In genomic region chr10:71982269-71983178, GRCh38 we compare ENCODE assay signal across 17 cellular contexts. TPM values are rescaled to one million over a fixed set of nuclear protein-coding genes. Genes with fewer than 3 reads are reported as not detected.
A peak's percentile ranks its signal among the peaks of the same experiment; 100 is the strongest.
DNase-seq lines count a peak whose midpoint lies in the region; ATAC-seq, FAIRE-seq and TF ChIP-seq lines count a peak whose summit lies in the region.
"Had no signal": no experiment of that assay in that cellular context is flagged by ENCODE, and none has a peak within 500 bp of the region (broad histone marks: within the 10 kb centered on the region; RNA-seq: fewer than 3 reads in every experiment).

No MANE protein-coding gene starts in this region.

- WGBS in HepG2 (ENCODE audit: low lambda C conversion rate), result 98% methylated on average over 8 of the region's 10 CpGs
- 72% methylated on average over 7 of the region's 10 CpGs for WGBS in right lobe of liver (ENCODE audit: insufficient coverage, low coverage, low lambda C conversion rate, missing lambda C conversion rate)

- no peak for TF ChIP-seq EP300 in HepG2 (IDR thresholded peaks at IDR 0.05; ENCODE audit: low read depth in 2 of 2, low read length in 2 of 2)
- no peak for TF ChIP-seq EP300 in HepG2 (CRISPR knock-in tag; IDR thresholded peaks at IDR 0.05; ENCODE audit: borderline replicate concordance)

- intact Hi-C loops in HepG2 (cut with micrococcal nuclease; ENCODE audit: unreplicated experiment), result no loop called here
- intact Hi-C loops in right lobe of liver (cut with DNase I), result no loop called here
- intact Hi-C loops in vagina (cut with DNase I), result no loop called here
- intact Hi-C loops in Caco-2 (cut with micrococcal nuclease; ENCODE audit: unreplicated experiment), result loop anchor here (5.0 kb wide), 1 partner anchor 65 kb away; no protein-coding TSS in a partner anchor

- H3K9ac ChIP-seq in HepG2 (ENCODE audit: insufficient read depth, low read depth, low read length) (peak overlapping the region; percentile 60; the same call in 1 of the 2 replicates), neural progenitor cell (no peak overlapping the region)

- ATAC-seq in HepG2 (no peak), right lobe of liver (no peak)
- ATAC-seq: activated T-cell treated with anti-CD3 and anti-CD28 coated beads, Interleukin-2, amount 50 U/mL, for 4 hours; SK-N-SH treated with all-trans-retinoic acid at 6 μM for 48 hours had no signal

- H3K4me1 Mint-ChIP-seq in chondrocyte (ENCODE audit: low read depth) (peaks cover 98% of the 10 kb centered on the region), neural progenitor cell (peaks cover 75% of the 10 kb centered on the region), Caco-2 (ENCODE audit: low read depth, unreplicated experiment) (peaks cover 33% of the 10 kb centered on the region)

- H3K4me2 ChIP-seq in HepG2 (ENCODE audit: low read depth, low read length) (no peak overlapping the region), neural progenitor cell (no peak overlapping the region)
- H3K4me2 ChIP-seq: smooth muscle cell had no signal

- CTCF ChIA-PET in HepG2 (lab: Yijun Ruan, JAX; ENCODE audit: low intra/inter-chr PET ratio, low total read pairs), result no interaction called here
- CTCF ChIA-PET in Caco-2 (lab: Charles Lee), result interaction anchor here (0.9 to 1.4 kb wide), 4 partner anchors 27 to 86 kb away, joined by 3 to 4 read pairs (median 3); no protein-coding TSS in a partner anchor

- H3K27ac ChIP-seq in HepG2 (ENCODE audit: extremely low read length, insufficient read depth, low read length), result peak overlapping the region; percentile 73
- H3K27ac ChIP-seq in right lobe of liver, result no peak overlapping the region
- no peak overlapping the region for H3K27ac ChIP-seq in neural progenitor cell
- peak overlapping the region; percentile 78 for H3K27ac ChIP-seq in vagina
- H3K27ac ChIP-seq: epithelial cell of prostate had no signal

- POLR2A ChIA-PET in HepG2 (lab: Yijun Ruan, JAX) (interaction anchor here (1.4 to 1.9 kb wide), 3 partner anchors 19 to 62 kb away, joined by 5 to 10 read pairs (median 9); partner anchors contain the start of gene CHST3), Caco-2 (lab: Charles Lee) (interaction anchor here (0.6 kb wide), 2 partner anchors 143 to 644 kb away, joined by 3 to 5 read pairs; no protein-coding TSS in a partner anchor)

- TF ChIP-seq CTCF in HepG2 (CRISPR knock-in tag; IDR thresholded peaks at IDR 0.05) (peak; percentile 41; the same call in 1 of the 2 replicates), right lobe of liver (IDR thresholded peaks at IDR 0.05) (no peak), chondrocyte (IDR thresholded peaks at IDR 0.05) (peak; percentile 15), neural progenitor cell (IDR thresholded peaks at IDR 0.05) (no peak), vagina (IDR thresholded peaks at IDR 0.05) (no peak), Caco-2 (IDR thresholded peaks at IDR 0.05; ENCODE audit: insufficient read depth in 1 of 2, low read depth in 1 of 2, low read length in 1 of 2, severe bottlenecking in 1 of 2, unreplicated experiment in 1 of 2) (no peak)

- in situ Hi-C loops in HepG2 (cut with HindIII; ENCODE audit: extremely low pct_ligation_motif_present, low pct_unique_long_range_greater_than_20kb), result loop anchor here (5.0 kb wide), 1 partner anchor 50 kb away; no protein-coding TSS in a partner anchor

- peaks cover 100% of the 10 kb centered on the region for H3K4me1 ChIP-seq in HepG2 (ENCODE audit: insufficient read depth, low read length)
- H3K4me1 ChIP-seq in right lobe of liver, result peaks cover 0 to 8% (median 0%) of the 10 kb centered on the region in 4 donors
- peaks cover 33% of the 10 kb centered on the region for H3K4me1 ChIP-seq in neural progenitor cell
- H3K4me1 ChIP-seq in vagina, result peaks cover 99% of the 10 kb centered on the region
- H3K4me1 ChIP-seq in Caco-2, result peaks cover 23% of the 10 kb centered on the region

- no peaks in the 10 kb centered on the region for H4K20me1 ChIP-seq in HepG2 (ENCODE audit: insufficient read depth, low read length)
- peaks cover 9% of the 10 kb centered on the region for H4K20me1 ChIP-seq in neural progenitor cell (ENCODE audit: low read depth)

- H3K79me2 ChIP-seq in HepG2 (ENCODE audit: insufficient read depth, low read length) (peaks cover 77% of the 10 kb centered on the region), neural progenitor cell (ENCODE audit: low read depth) (no peaks in the 10 kb centered on the region)

- H3K36me3 Mint-ChIP-seq in chondrocyte (ENCODE audit: low read depth) (peaks cover 4% of the 10 kb centered on the region), neural progenitor cell (peaks cover 4% of the 10 kb centered on the region), Caco-2 (ENCODE audit: insufficient read depth, unreplicated experiment) (peaks cover 43% of the 10 kb centered on the region)

- H3K9me3 Mint-ChIP-seq in chondrocyte (ENCODE audit: low read depth), result no peaks in the 10 kb centered on the region
- H3K9me3 Mint-ChIP-seq in neural progenitor cell, result peaks cover 2% of the 10 kb centered on the region
- no peaks in the 10 kb centered on the region for H3K9me3 Mint-ChIP-seq in Caco-2 (ENCODE audit: unreplicated experiment)
- H3K9me3 Mint-ChIP-seq: activated T-cell treated with anti-CD3 and anti-CD28 coated beads, Interleukin-2, amount 50 U/mL, for 4 hours had no signal

- TF ChIP-seq RAD21 in HepG2 (CRISPR knock-in tag; IDR thresholded peaks at IDR 0.05), result 0 out of 2 replicates have a peak, but pooled peaks have one; percentile 12

- FAIRE-seq in HepG2 (lab: Jason Lieb, UNC), result no peak
- FAIRE-seq: GM12892, H54 had no signal

- H3K27me3 ChIP-seq in HepG2 (ENCODE audit: control insufficient read depth in 1 of 2, insufficient read depth in 2 of 2, low read length in 2 of 2) (no peaks in the 10 kb centered on the region), right lobe of liver (no peaks in the 10 kb centered on the region), neural progenitor cell (no peaks in the 10 kb centered on the region), vagina (no peaks in the 10 kb centered on the region), Caco-2 (replicated peaks; ENCODE audit: control insufficient read depth, insufficient read depth, low read length) (no peaks in the 10 kb centered on the region)

- H3K36me3 ChIP-seq in HepG2 (replicated peaks in 1 of 2; ENCODE audit: control insufficient read depth in 1 of 2, insufficient read depth in 2 of 2, low read length in 2 of 2), result peaks cover 0 to 3% of the 10 kb centered on the region in 2 experiments; a peak in 2 of 5 replicates
- no peaks in the 10 kb centered on the region for H3K36me3 ChIP-seq in right lobe of liver
- H3K36me3 ChIP-seq in neural progenitor cell, result no peaks in the 10 kb centered on the region
- no peaks in the 10 kb centered on the region for H3K36me3 ChIP-seq in vagina
- peaks cover 1% of the 10 kb centered on the region for H3K36me3 ChIP-seq in Caco-2 (ENCODE audit: control insufficient read depth, insufficient read depth, low read length)

- no peak for DNase-seq in HepG2 (ENCODE audit: low spot score)
- DNase-seq in right lobe of liver, result no peak
- no peak for DNase-seq in chondrocyte (ENCODE audit: low spot score)
- DNase-seq in neural progenitor cell (ENCODE audit: low spot score), result no peak
- no peak for DNase-seq in vagina (ENCODE audit: extremely low spot score in 2 of 2)
- DNase-seq in NCI-H82 (lab: John Stamatoyannopoulos, UW), result no peak
- DNase-seq in Caco-2, result no peak
- DNase-seq in anterior cingulate cortex (lab: John Stamatoyannopoulos, UW), result no peak
- DNase-seq: activated CD4-positive, CD25-positive, alpha-beta regulatory T cell; activated T-cell treated with anti-CD3 and anti-CD28 coated beads, Interleukin-2, amount 50 U/mL, for 4 hours; DMS 273 treated with DMSO at 0.1 percent for 48 hours; NCI-H774 had no signal

- H3K9me3 ChIP-seq in HepG2 (ENCODE audit: low read length) (no peaks in the 10 kb centered on the region), right lobe of liver (no peaks in the 10 kb centered on the region), neural progenitor cell (ENCODE audit: low read depth) (no peaks in the 10 kb centered on the region), vagina (no peaks in the 10 kb centered on the region), Caco-2 (no peaks in the 10 kb centered on the region)

- peak overlapping the region; percentile 79 for H3K27ac Mint-ChIP-seq in chondrocyte (ENCODE audit: unreplicated experiment)
- H3K27ac Mint-ChIP-seq in neural progenitor cell, result peak overlapping the region; percentile 43
- no peak overlapping the region for H3K27ac Mint-ChIP-seq in Caco-2 (ENCODE audit: unreplicated experiment)

- no TSS peak for BruUV-seq in HepG2 (replicated peaks; lab: Mats Ljungman, UMichigan)
- BruUV-seq in Caco-2 (replicated peaks; lab: Mats Ljungman, UMichigan), result no TSS peak

- H3K27me3 Mint-ChIP-seq in chondrocyte (ENCODE audit: low read depth) (no peaks in the 10 kb centered on the region), neural progenitor cell (ENCODE audit: insufficient read depth, low read depth) (no peaks in the 10 kb centered on the region), Caco-2 (ENCODE audit: insufficient read depth, unreplicated experiment) (no peaks in the 10 kb centered on the region)

- H3K4me3 Mint-ChIP-seq in chondrocyte (ENCODE audit: unreplicated experiment) (no peak overlapping the region), neural progenitor cell (no peak overlapping the region), Caco-2 (ENCODE audit: unreplicated experiment) (no peak overlapping the region)
- H3K4me3 Mint-ChIP-seq: activated T-cell treated with anti-CD3 and anti-CD28 coated beads, Interleukin-2, amount 50 U/mL, for 4 hours had no signal

- H3F3A ChIP-seq in neural progenitor cell (ENCODE audit: low read depth), result peaks cover 16% of the 10 kb centered on the region

- TF ChIP-seq POLR2A in HepG2 (IDR thresholded peaks at IDR 0.05; ENCODE audit: insufficient read depth in 1 of 2, low read depth in 2 of 2, low read length in 2 of 2) (no peak), right lobe of liver (IDR thresholded peaks at IDR 0.05) (no peak), vagina (IDR thresholded peaks at IDR 0.05) (no peak)

- H2AFZ ChIP-seq in HepG2 (ENCODE audit: low read length), result no peak overlapping the region
- H2AFZ ChIP-seq in neural progenitor cell (replicated peaks), result no peak overlapping the region

- H3K4me3 ChIP-seq in HepG2 (replicated peaks in 1 of 3; ENCODE audit: insufficient read depth in 1 of 3, low read depth in 2 of 3, low read length in 3 of 3) (no peak overlapping the region), right lobe of liver (no peak overlapping the region), neural progenitor cell (no peak overlapping the region), vagina (no peak overlapping the region), Caco-2 (ENCODE audit: low read depth, low read length) (no peak overlapping the region)
- H3K4me3 ChIP-seq: smooth muscle cell had no signal

RNA-seq across cellular contexts. Expression of gene CHST3, which starts 18.3 kb away (rescaled TPM):
- total RNA-seq in HepG2 (2016; rRNA removed; fragmentation: Illumina TruSeq; extraction: Trizol), result 13.4 and 18.7 TPM in 2 replicates
- total RNA-seq in HepG2 (2016; cell fraction: cytosol; rRNA removed; fragmentation: Illumina TruSeq; extraction: Trizol; ENCODE audit: low read depth), result 1.8 and 1.9 TPM in 2 replicates
- total RNA-seq in HepG2 (2016; cell fraction: insoluble cytoplasmic fraction; rRNA removed; fragmentation: Illumina TruSeq; extraction: Trizol), result 12.3 and 17.7 TPM in 2 replicates
- 7.4 and 7.7 TPM in 2 replicates for total RNA-seq in HepG2 (2016; cell fraction: membrane; rRNA removed; fragmentation: Illumina TruSeq; extraction: Trizol)
- total RNA-seq in HepG2 (2016; cell fraction: nucleus; rRNA removed; fragmentation: Illumina TruSeq; extraction: Trizol), result 18.2 and 22.8 TPM in 2 replicates
- polyA plus RNA-seq in HepG2 (2011; rRNA removed), result 7.2 and 8.1 TPM in 2 replicates
- 6.1 and 6.3 TPM in 2 replicates for polyA plus RNA-seq in HepG2 (2011; cell fraction: cytosol; rRNA removed)
- 9.2 and 10.1 TPM in 2 replicates for polyA plus RNA-seq in HepG2 (2011; cell fraction: nucleus; rRNA removed)
- polyA plus RNA-seq in HepG2 (2012), result 4.5 and 6.1 TPM in 2 replicates
- 1.2 and 1.3 TPM in 2 replicates for polyA plus RNA-seq in HepG2 (2016; cell fraction: cytosol; fragmentation: Illumina TruSeq; extraction: Trizol; ENCODE audit: low read depth)
- polyA plus RNA-seq in HepG2 (2016; cell fraction: insoluble cytoplasmic fraction; fragmentation: Illumina TruSeq; extraction: Trizol; ENCODE audit: low read depth), result 8.1 and 9.2 TPM in 2 replicates
- 2.9 and 3.3 TPM in 2 replicates for polyA plus RNA-seq in HepG2 (2016; cell fraction: membrane; fragmentation: Illumina TruSeq; extraction: Trizol; ENCODE audit: low read depth)
- 25.5 and 27.0 TPM in 2 replicates for polyA plus RNA-seq in HepG2 (2016; cell fraction: nucleus; fragmentation: Illumina TruSeq; extraction: Trizol; ENCODE audit: insufficient read depth, low read depth)
- polyA minus RNA-seq in HepG2 (2011; rRNA and poly(A)+ RNA removed; ENCODE audit: low replicate concordance), result 22.4 and 23.3 TPM in 2 replicates
- 9.6 TPM in 2 replicates for polyA minus RNA-seq in HepG2 (2011; cell fraction: cytosol; rRNA and poly(A)+ RNA removed)
- 9.7 and 10.7 TPM in 2 replicates for polyA minus RNA-seq in HepG2 (2011; cell fraction: nucleus; rRNA and poly(A)+ RNA removed)
- 1 to 10 TPM in 5 of 6 experiments, under 1 TPM in 1; 0.81 to 2.5 (median 1.8) TPM for total RNA-seq in right lobe of liver
- total RNA-seq in chondrocyte, result 43.9 to 65.4 TPM (median 63.2 TPM) in 3 replicates
- total RNA-seq in neural progenitor cell (ENCODE audit: low replicate concordance), result 9.1 and 11.9 TPM in 2 replicates
- total RNA-seq in vagina, result 26.0 TPM
- total RNA-seq in Caco-2 (2022), result 40.9 and 46.0 TPM in 2 replicates

Comparison
In these comparisons a context has a peak if more than half of its experiments do, and no peak if none do; other contexts are left out.
1. H3K27ac ChIP-seq: peak in HepG2 (single experiment) and vagina (single experiment); none in right lobe of liver (0 of 3) and neural progenitor cell (single experiment).
2. CTCF ChIP-seq: peak in HepG2 (single experiment) and chondrocyte (single experiment); none in right lobe of liver (0 of 4), neural progenitor cell (single experiment), vagina (0 of 3) and Caco-2 (0 of 2).